In the genomic region with DNA sequence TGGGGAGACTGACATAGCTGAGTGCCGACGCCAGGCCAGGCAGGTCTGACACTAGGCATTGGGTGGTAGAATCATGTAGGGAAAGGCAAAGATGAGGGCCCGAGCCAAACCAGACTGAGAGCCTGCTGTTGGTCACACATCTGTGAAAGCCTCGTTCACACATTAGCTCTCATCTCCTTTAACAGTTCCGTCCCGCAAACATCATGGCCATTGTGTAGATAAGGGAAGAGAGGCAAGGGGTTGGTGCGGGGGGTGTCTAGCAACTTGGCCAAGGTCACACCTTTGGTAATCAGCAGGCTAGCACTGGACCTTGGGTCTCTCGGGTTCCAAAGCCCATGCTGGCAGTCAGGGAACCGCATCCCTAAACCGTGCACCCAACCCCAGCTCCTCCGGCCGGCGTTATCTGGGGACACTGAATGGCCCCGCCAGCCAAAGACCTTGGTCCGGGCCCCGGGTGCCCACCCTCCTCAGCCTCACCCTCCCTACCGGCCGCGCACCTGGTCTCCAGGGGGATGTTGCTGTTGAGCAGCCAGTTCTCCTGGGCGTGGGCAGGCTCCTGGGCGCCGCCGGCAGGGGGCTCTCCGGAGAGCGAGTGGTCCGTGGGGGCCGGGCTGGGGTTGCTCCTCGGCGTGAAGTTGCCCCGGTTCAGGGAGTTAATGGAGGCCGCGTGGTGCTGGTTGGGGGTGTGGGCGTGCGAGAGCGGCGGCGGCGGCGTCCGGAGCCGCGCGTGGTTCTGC, we compare ENCODE assay signal across 15 cellular contexts.
"Had no signal": no experiment of that assay in that cellular context is flagged by ENCODE, and none has a peak within 500 bp of the region (broad histone marks: within the 10 kb centered on the region; RNA-seq: fewer than 3 reads in every experiment).

No MANE protein-coding gene starts in this region.

- ATAC-seq: activated CD4-positive, CD25-positive, alpha-beta regulatory T cell treated with anti-CD3 and anti-CD28 coated beads, Interleukin-2, amount 50 U/mL, for 24 hours; activated naive CD4-positive, alpha-beta T cell treated with anti-CD3 and anti-CD28 coated beads, Interleukin-2, amount 50 U/mL, for 72 hours; left lobe of liver had no signal

- H3K4me1 ChIP-seq: adrenal gland had no signal

- H3K36me3 ChIP-seq: adrenal gland had no signal

- DNase-seq: activated gamma-delta T cell treated with Interleukin-2 at 50 U/mL for 16 hours; adrenal gland; caudate nucleus; midbrain; retina; stimulated activated CD4-positive, alpha-beta T cell treated with anti-CD3 and anti-CD28 coated beads, Interleukin-1b, Interleukin-23, amount 100 ng/mL, for 48 hours; stimulated activated naive CD4-positive, alpha-beta T cell treated with Interleukin-2 at 50 U/mL for 16 hours had no signal

- H3K27ac Mint-ChIP-seq: activated naive CD4-positive, alpha-beta T cell treated with anti-CD3 and anti-CD28 coated beads, Interleukin-2, amount 50 U/mL, for 72 hours; nephron; T-helper 1 cell treated with Interleukin-12 subunit alpha and Interleukin-12 subunit beta and Interleukin-4 antibody, amounts not matched to agents 30 μg/mL and 1 μg/mL, for 36 hours; type B pancreatic cell had no signal

- H3K4me3 ChIP-seq: adrenal gland had no signal

- FAIRE-seq: frontal cortex, keratinocyte had no signal

- H3K27ac ChIP-seq: adrenal gland had no signal

- H3K9me3 ChIP-seq: adrenal gland had no signal

- H3K27me3 Mint-ChIP-seq: type B pancreatic cell had no signal

- H3K9me3 Mint-ChIP-seq: activated naive CD4-positive, alpha-beta T cell treated with anti-CD3 and anti-CD28 coated beads, Interleukin-2, amount 50 U/mL, for 72 hours; nephron; T-helper 1 cell treated with Interleukin-12 subunit alpha and Interleukin-12 subunit beta and Interleukin-4 antibody, amounts not matched to agents 30 μg/mL and 1 μg/mL, for 36 hours; type B pancreatic cell had no signal

- H3K4me1 Mint-ChIP-seq: nephron had no signal

- H3K36me3 Mint-ChIP-seq: activated naive CD4-positive, alpha-beta T cell treated with anti-CD3 and anti-CD28 coated beads, Interleukin-2, amount 50 U/mL, for 72 hours had no signal

- H3K4me3 Mint-ChIP-seq: nephron; T-helper 1 cell treated with Interleukin-12 subunit alpha and Interleukin-12 subunit beta and Interleukin-4 antibody, amounts not matched to agents 30 μg/mL and 1 μg/mL, for 36 hours; type B pancreatic cell had no signal

- H3K27me3 ChIP-seq: adrenal gland had no signal
